Comparison of ENCODE assay signal across 9 cellular contexts in the genomic region with DNA sequence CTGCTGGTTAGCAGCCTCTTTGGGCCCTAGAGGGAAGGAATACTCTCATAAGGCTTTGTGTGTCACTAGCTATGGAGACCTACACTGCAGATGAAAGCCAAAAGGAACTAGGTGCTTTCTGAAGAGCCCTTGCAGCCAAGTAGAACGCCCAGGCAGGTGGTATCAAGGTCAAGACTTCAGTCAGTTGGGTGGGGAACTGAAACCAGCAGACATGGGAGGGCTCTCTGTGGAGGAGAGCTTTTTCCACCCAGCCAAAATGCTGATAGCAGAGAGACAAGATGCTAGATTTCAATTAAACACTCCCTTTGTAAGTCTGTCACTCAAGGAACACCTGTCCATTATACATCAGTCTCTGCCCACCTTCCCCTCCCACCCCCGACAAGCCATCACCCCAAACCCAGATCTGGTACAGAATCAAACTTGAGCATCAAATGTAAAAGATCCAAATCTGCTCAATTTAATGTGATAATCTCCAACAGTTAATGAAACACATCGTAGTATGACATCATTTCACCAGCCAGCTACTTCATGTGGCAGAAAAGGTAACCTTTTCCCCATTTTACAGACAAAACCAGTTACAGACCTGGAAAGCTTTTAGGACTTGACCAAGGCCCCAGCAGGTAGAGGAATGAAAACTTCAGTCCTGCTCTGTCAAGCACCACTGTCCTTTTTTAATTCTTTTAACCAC. TPM values are rescaled to one million over a fixed set of nuclear protein-coding genes. Genes with fewer than 3 reads are reported as not detected.
A peak's percentile ranks its signal among the peaks of the same experiment; 100 is the strongest.
DNase-seq lines count a peak whose midpoint lies in the region; ATAC-seq and TF ChIP-seq lines count a peak whose summit lies in the region.
"Had no signal": no experiment of that assay in that cellular context is flagged by ENCODE, and none has a peak within 500 bp of the region (broad histone marks: within the 10 kb centered on the region; RNA-seq: fewer than 3 reads in every experiment).

No MANE protein-coding gene starts in this region.

- POLR2A ChIA-PET in activated CD4-positive, alpha-beta T cell treated with anti-CD3 and anti-CD28 coated beads for 36 hours (lab: Charles Lee), result no interaction called here
- POLR2A ChIA-PET in HEK293 (lab: Yijun Ruan, JAX) (interaction anchor here (1.8 kb wide), 1 partner anchor 14 kb away, joined by 13 read pairs; the partner anchor contains the start of gene MRPS25), PC-9 (lab: Charles Lee; ENCODE audit: unreplicated experiment) (no interaction called here)

- no peak for DNase-seq in activated CD4-positive, alpha-beta T cell treated with anti-CD3 and anti-CD28 coated beads for 36 hours
- no peak for DNase-seq in activated CD4-positive, alpha-beta T cell treated with anti-CD3 and anti-CD28 coated beads, Interleukin-2, amount 50 U/mL, for 1 hour
- no peak for DNase-seq in kidney tubule cell (ENCODE audit: low spot score)
- no peak for DNase-seq in GM23338 (ENCODE audit: low spot score)
- no peak for DNase-seq in PC-9
- DNase-seq: tibial artery had no signal

- H3K4me1 Mint-ChIP-seq in activated CD4-positive, alpha-beta T cell treated with anti-CD3 and anti-CD28 coated beads for 36 hours, result peaks cover 23% of the 10 kb centered on the region
- H3K4me1 Mint-ChIP-seq in nephron (no peaks in the 10 kb centered on the region), GM23338 (peaks cover 15% of the 10 kb centered on the region)

- TF ChIP-seq CTCF in HEK293 (tag by site-specific recombination; IDR thresholded peaks at IDR 0.05), result no peak
- TF ChIP-seq CTCF in nephron (IDR thresholded peaks at IDR 0.05; ENCODE audit: unreplicated experiment in 3 of 3), result no peak
- TF ChIP-seq CTCF in GM23338 (conservative IDR thresholded peaks at IDR 0.05; ENCODE audit: low read depth in 2 of 2), result no peak
- no peak for TF ChIP-seq CTCF in PC-9 (conservative IDR thresholded peaks at IDR 0.05)

- H3K36me3 ChIP-seq in HEK293 (ENCODE audit: control insufficient read depth in 2 of 2, insufficient read depth in 1 of 2, low read length in 2 of 2), result peaks cover 13 to 89% of the 10 kb centered on the region in 2 experiments
- peaks cover 62% of the 10 kb centered on the region for H3K36me3 ChIP-seq in GM23338 (ENCODE audit: insufficient read depth)
- H3K36me3 ChIP-seq in PC-9 (ENCODE audit: low read depth), result peaks cover 48% of the 10 kb centered on the region

- H3K9me3 Mint-ChIP-seq in activated CD4-positive, alpha-beta T cell treated with anti-CD3 and anti-CD28 coated beads for 36 hours (ENCODE audit: low read depth), result peaks cover 2% of the 10 kb centered on the region
- H3K9me3 Mint-ChIP-seq in nephron, result no peaks in the 10 kb centered on the region
- H3K9me3 Mint-ChIP-seq in GM23338, result no peaks in the 10 kb centered on the region; the same call in 2 of the 3 replicates

- no peak for ATAC-seq in activated CD4-positive, alpha-beta T cell treated with anti-CD3 and anti-CD28 coated beads for 36 hours
- ATAC-seq in HG03575 (IDR thresholded peaks at IDR 0.05; ENCODE audit: extremely low read depth, insufficient number of reproducible peaks, low FRiP score, unreplicated experiment) (peak; percentile 66), GM23338 (no peak)

- H3K9me2 ChIP-seq in GM23338 (ENCODE audit: insufficient read depth) (no peaks in the 10 kb centered on the region), PC-9 (ENCODE audit: insufficient read depth) (no peaks in the 10 kb centered on the region)

- H4K20me1 ChIP-seq in GM23338 (replicated peaks; ENCODE audit: insufficient read depth) (peaks cover 53% of the 10 kb centered on the region), PC-9 (ENCODE audit: insufficient read depth) (peaks cover 77% of the 10 kb centered on the region)

- CTCF ChIA-PET in activated CD4-positive, alpha-beta T cell treated with anti-CD3 and anti-CD28 coated beads for 36 hours (lab: Charles Lee), result interaction anchor here (0.7 to 1.9 kb wide), 11 partner anchors 13 to 129 kb away, joined by 3 to 13 read pairs (median 3); partner anchors contain the start of gene MRPS25
- CTCF ChIA-PET in HEK293 (lab: Yijun Ruan, JAX), result interaction anchor here (0.6 to 1.3 kb wide), 6 partner anchors 9 to 65 kb away, joined by 3 to 5 read pairs (median 4); no protein-coding TSS in a partner anchor
- CTCF ChIA-PET in PC-9 (lab: Charles Lee), result interaction anchor here (1.2 kb wide), 1 partner anchor 14 kb away, joined by 4 read pairs; the partner anchor contains the start of gene MRPS25

- no TSS peak for BruUV-seq in PC-9 (replicated peaks; lab: Mats Ljungman, UMichigan)

- H3K27ac ChIP-seq in HEK293 (ENCODE audit: extremely low read depth, low read depth, low read length) (no peak overlapping the region), GM23338 (ENCODE audit: low read depth) (no peak overlapping the region), PC-9 (no peak overlapping the region)
- H3K27ac ChIP-seq: tibial artery had no signal

- no peaks in the 10 kb centered on the region for H3K27me3 Mint-ChIP-seq in activated CD4-positive, alpha-beta T cell treated with anti-CD3 and anti-CD28 coated beads for 36 hours
- H3K27me3 Mint-ChIP-seq in nephron (ENCODE audit: low read depth), result no peaks in the 10 kb centered on the region
- peaks cover 6% of the 10 kb centered on the region for H3K27me3 Mint-ChIP-seq in GM23338 (ENCODE audit: insufficient read depth, low read depth, poor library complexity)

- H3K79me2 ChIP-seq in GM23338 (replicated peaks; ENCODE audit: insufficient read depth) (peaks cover 47% of the 10 kb centered on the region), PC-9 (ENCODE audit: low read depth) (peaks cover 22% of the 10 kb centered on the region)

- H3K4me3 ChIP-seq in HEK293 (ENCODE audit: low read depth, low read length) (no peak overlapping the region), GM23338 (no peak overlapping the region), PC-9 (no peak overlapping the region)
- H3K4me3 ChIP-seq: tibial artery had no signal

- no peak overlapping the region for H3K4me3 Mint-ChIP-seq in activated CD4-positive, alpha-beta T cell treated with anti-CD3 and anti-CD28 coated beads for 36 hours
- H3K4me3 Mint-ChIP-seq in nephron, result no peak overlapping the region
- H3K4me3 Mint-ChIP-seq in GM23338, result no peak overlapping the region

- intact Hi-C loops in activated CD4-positive, alpha-beta T cell treated with anti-CD3 and anti-CD28 coated beads for 36 hours (cut with DNase I, micrococcal nuclease), result loop anchor here in 1 of 2 experiments (5.0 kb wide), 1 partner anchor 123 kb away; no protein-coding TSS in a partner anchor
- intact Hi-C loops in PC-9 (cut with micrococcal nuclease; ENCODE audit: unreplicated experiment), result no loop called here

- H3K9me3 ChIP-seq in HEK293 (ENCODE audit: control insufficient read depth, insufficient read depth, low read depth, low read length) (no peaks in the 10 kb centered on the region), PC-9 (ENCODE audit: insufficient read depth, low read depth) (no peaks in the 10 kb centered on the region)
- H3K9me3 ChIP-seq: tibial artery had no signal

- peaks cover 48% of the 10 kb centered on the region for H3K36me3 Mint-ChIP-seq in activated CD4-positive, alpha-beta T cell treated with anti-CD3 and anti-CD28 coated beads for 36 hours (ENCODE audit: low read depth)
- H3K36me3 Mint-ChIP-seq in nephron (ENCODE audit: low read depth) (peaks cover 65% of the 10 kb centered on the region), GM23338 (ENCODE audit: low read depth) (peaks cover 66% of the 10 kb centered on the region)

- H3K4me2 ChIP-seq in GM23338, result no peak overlapping the region
- H3K4me2 ChIP-seq in PC-9, result no peak overlapping the region

- H3K4me1 ChIP-seq in HEK293 (ENCODE audit: control insufficient read depth, insufficient read depth, low read length), result no peaks in the 10 kb centered on the region
- H3K4me1 ChIP-seq in GM23338 (ENCODE audit: insufficient read depth), result no peaks in the 10 kb centered on the region
- no peaks in the 10 kb centered on the region for H3K4me1 ChIP-seq in PC-9 (replicated peaks; ENCODE audit: insufficient read depth)
- H3K4me1 ChIP-seq: tibial artery had no signal

- H2AFZ ChIP-seq in GM23338 (no peak overlapping the region), PC-9 (no peak overlapping the region)

- no peaks in the 10 kb centered on the region for H3K27me3 ChIP-seq in GM23338 (ENCODE audit: insufficient read depth)
- H3K27me3 ChIP-seq in PC-9 (ENCODE audit: insufficient read depth, low read depth), result no peaks in the 10 kb centered on the region
- H3K27me3 ChIP-seq: tibial artery had no signal

- H3K27ac Mint-ChIP-seq in activated CD4-positive, alpha-beta T cell treated with anti-CD3 and anti-CD28 coated beads for 36 hours, result peak overlapping the region; percentile 38
- H3K27ac Mint-ChIP-seq in nephron (peak overlapping the region in 2 of 3 experiments; percentile 26 to 42), GM23338 (no peak overlapping the region)

- H3F3A ChIP-seq in GM23338 (replicated peaks; ENCODE audit: low read depth), result peaks cover 24% of the 10 kb centered on the region; the same call in 1 of the 2 replicates
- H3F3A ChIP-seq in PC-9 (ENCODE audit: insufficient read depth, low read depth), result peaks cover 20% of the 10 kb centered on the region; the same call in 1 of the 2 replicates

TF ChIP-seq in HEK293, 187 proteins besides CTCF, POLR2A, EP300 and RAD21 (continues in another document):
- TF ChIP-seq ZNF664 (tag by site-specific recombination; IDR thresholded peaks at IDR 0.05), result 0 out of 2 replicates have a peak, but pooled peaks have one; percentile 18

TF ChIP-seq in GM23338, 12 proteins besides CTCF, POLR2A, EP300 and RAD21 (continues in another document):
- TF ChIP-seq EZH2phosphoT487 (IDR thresholded peaks at IDR 0.05; ENCODE audit: unreplicated experiment) (no peak), NANOG (IDR thresholded peaks at IDR 0.05; ENCODE audit: borderline replicate concordance) (no peak), EZH2 (IDR thresholded peaks at IDR 0.05; ENCODE audit: low read depth, unreplicated experiment) (no peak), STAT1 (IDR thresholded peaks at IDR 0.05; ENCODE audit: unreplicated experiment) (no peak)

RNA-seq across cellular contexts. Expression of gene MRPS25, which starts 14.6 kb away (rescaled TPM):
- total RNA-seq in activated CD4-positive, alpha-beta T cell treated with anti-CD3 and anti-CD28 coated beads for 36 hours, result 10 to 100 TPM; 52.3 to 67.0 TPM
- total RNA-seq in GM23338 (2014; rRNA removed; shearing (Covaris generic)), result 41.0 and 47.9 TPM in 2 replicates
- 61.1 and 75.0 TPM in 2 replicates for polyA plus RNA-seq in GM23338 (2016; fragmentation: Nextera tagmentation; extraction: Ambion mirVana)
- total RNA-seq in PC-9 (2021), result 47.8 and 53.3 TPM in 2 replicates

RNA-seq across cellular contexts. Expression of gene RBSN, which starts 48.4 kb away (rescaled TPM):
- total RNA-seq in activated CD4-positive, alpha-beta T cell treated with anti-CD3 and anti-CD28 coated beads for 36 hours, result 10 to 100 TPM; 13.5 to 15.0 TPM
- 26.5 and 33.2 TPM in 2 replicates for total RNA-seq in GM23338 (2014; rRNA removed; shearing (Covaris generic))
- polyA plus RNA-seq in GM23338 (2016; fragmentation: Nextera tagmentation; extraction: Ambion mirVana), result 10.6 and 10.8 TPM in 2 replicates
- total RNA-seq in PC-9 (2021), result 20.6 and 20.7 TPM in 2 replicates
